26 cellular contexts compared by ENCODE assay signal in the genomic region with DNA sequence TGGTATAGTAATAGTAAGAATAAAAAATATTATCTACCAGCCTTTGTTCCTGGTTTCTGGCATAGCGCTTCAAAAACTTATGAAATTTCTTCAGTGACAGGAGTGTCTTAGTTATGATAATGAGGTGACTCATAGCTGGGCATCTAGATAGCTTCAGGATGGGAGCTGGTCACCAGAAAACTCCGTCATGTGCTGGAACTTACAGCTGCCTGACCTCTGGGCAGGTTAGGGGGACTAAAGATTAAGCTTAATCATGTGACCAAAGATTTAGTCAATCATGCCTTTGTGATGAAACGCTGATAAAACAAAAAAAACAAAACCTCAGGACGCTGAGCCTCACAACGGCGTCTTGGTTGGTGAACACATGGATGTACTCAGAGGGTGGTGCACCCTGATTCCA.
"Had no signal": no experiment of that assay in that cellular context is flagged by ENCODE, and none has a peak within 500 bp of the region (broad histone marks: within the 10 kb centered on the region; RNA-seq: fewer than 3 reads in every experiment).

No MANE protein-coding gene starts in this region.

- H3K9me3 ChIP-seq: colonic mucosa, mucosa of descending colon, ovary, tibial artery had no signal

- H3K4me3 Mint-ChIP-seq: activated CD8-positive, alpha-beta T cell treated with anti-CD3 and anti-CD28 coated beads for 36 hours; activated T-cell treated with anti-CD3 and anti-CD28 coated beads, Interleukin-2, amount 50 U/mL, for 4 hours; naive B cell; nephron progenitor cell; stimulated activated memory B cell treated with anti-CD40 and anti-IgM and Interleukin-4, amounts not matched to agents 10 μg/mL and 1 μg/mL and 100 μg/mL, for 72 hours; stimulated activated naive CD8-positive, alpha-beta T cell treated with anti-CD3 and anti-CD28 coated beads, Interleukin-15, amount 100 ng/mL, for 72 hours; WTC11 had no signal

- H3K27ac ChIP-seq: colonic mucosa, heart left ventricle, left ventricle myocardium inferior, ovary, tibial artery had no signal

- H3K4me3 ChIP-seq: colonic mucosa, heart left ventricle, left ventricle myocardium inferior, mucosa of descending colon, ovary, smooth muscle cell, tibial artery had no signal

- DNase-seq: activated CD4-positive, alpha-beta T cell treated with anti-CD3 and anti-CD28 coated beads, Interleukin-2, amount 50 U/mL, for 1 hour; activated CD8-positive, alpha-beta T cell treated with anti-CD3 and anti-CD28 coated beads for 36 hours; activated naive CD4-positive, alpha-beta T cell; activated T-cell treated with anti-CD3 and anti-CD28 coated beads, Interleukin-2, amount 50 U/mL, for 4 hours; colonic mucosa; effector memory CD4-positive, alpha-beta T cell; foreskin fibroblast; heart left ventricle; left ventricle myocardium inferior; mucosa of descending colon; naive B cell; nephron progenitor cell; ovary; stimulated activated CD4-positive, alpha-beta T cell treated with anti-CD3 and anti-CD28 coated beads, Interleukin-1b, Interleukin-23, amount 100 ng/mL, for 48 hours; stimulated activated CD4-positive, alpha-beta T cell treated with anti-CD3 and anti-CD28 coated beads, Interleukin-4, amount 100 ng/mL, for 4 hours; stimulated activated CD8-positive, alpha-beta memory T cell treated with anti-CD3 and anti-CD28 coated beads, Interleukin-4, amount 100 ng/mL, for 48 hours; stimulated activated naive CD8-positive, alpha-beta T cell treated with anti-CD3 and anti-CD28 coated beads, Interleukin-15, amount 100 ng/mL, for 72 hours; T-helper 2 cell; tibial artery had no signal

- FAIRE-seq: bronchial epithelial cell had no signal

- H3K4me2 ChIP-seq: smooth muscle cell had no signal

- ATAC-seq: activated CD8-positive, alpha-beta T cell treated with anti-CD3 and anti-CD28 coated beads for 36 hours; activated naive CD4-positive, alpha-beta T cell treated with anti-CD3 and anti-CD28 coated beads, Interleukin-2, amount 50 U/mL, for 72 hours; activated T-cell treated with anti-CD3 and anti-CD28 coated beads, Interleukin-2, amount 50 U/mL, for 4 hours; esophagus mucosa; mucosa of descending colon; stimulated activated memory B cell treated with anti-CD40 and anti-IgM and Interleukin-4, amounts not matched to agents 10 μg/mL and 1 μg/mL and 100 μg/mL, for 72 hours; stimulated activated naive CD8-positive, alpha-beta T cell treated with anti-CD3 and anti-CD28 coated beads, Interleukin-15, amount 100 ng/mL, for 72 hours; WTC11 had no signal

- H3K27ac Mint-ChIP-seq: activated CD8-positive, alpha-beta T cell treated with anti-CD3 and anti-CD28 coated beads for 36 hours; activated naive CD4-positive, alpha-beta T cell treated with anti-CD3 and anti-CD28 coated beads, Interleukin-2, amount 50 U/mL, for 72 hours; naive B cell; progenitor cell of endocrine pancreas; stimulated activated memory B cell treated with anti-CD40 and anti-IgM and Interleukin-4, amounts not matched to agents 10 μg/mL and 1 μg/mL and 100 μg/mL, for 72 hours; stimulated activated naive CD8-positive, alpha-beta T cell treated with anti-CD3 and anti-CD28 coated beads, Interleukin-15, amount 100 ng/mL, for 72 hours; WTC11 had no signal

- H3K4me1 ChIP-seq: colonic mucosa, heart left ventricle, left ventricle myocardium inferior, tibial artery had no signal

- H3K4me1 Mint-ChIP-seq: naive B cell; stimulated activated memory B cell treated with anti-CD40 and anti-IgM and Interleukin-4, amounts not matched to agents 10 μg/mL and 1 μg/mL and 100 μg/mL, for 72 hours; stimulated activated naive CD8-positive, alpha-beta T cell treated with anti-CD3 and anti-CD28 coated beads, Interleukin-15, amount 100 ng/mL, for 72 hours; WTC11 had no signal

- H3K36me3 ChIP-seq: colonic mucosa, ovary had no signal

- H3K27me3 ChIP-seq: colonic mucosa, heart left ventricle, ovary, tibial artery had no signal

- H3K27me3 Mint-ChIP-seq: activated CD8-positive, alpha-beta T cell treated with anti-CD3 and anti-CD28 coated beads for 36 hours; progenitor cell of endocrine pancreas; stimulated activated memory B cell treated with anti-CD40 and anti-IgM and Interleukin-4, amounts not matched to agents 10 μg/mL and 1 μg/mL and 100 μg/mL, for 72 hours; stimulated activated naive CD8-positive, alpha-beta T cell treated with anti-CD3 and anti-CD28 coated beads, Interleukin-15, amount 100 ng/mL, for 72 hours had no signal
